In genomic region chr9:19410195-19410503, GRCh38 we compare ENCODE assay signal across 9 cellular contexts. TPM values are rescaled to one million over a fixed set of nuclear protein-coding genes. Genes with fewer than 3 reads are reported as not detected.
A peak's percentile ranks its signal among the peaks of the same experiment; 100 is the strongest.
DNase-seq lines count a peak whose midpoint lies in the region; ATAC-seq and TF ChIP-seq lines count a peak whose summit lies in the region.
"Had no signal": no experiment of that assay in that cellular context is flagged by ENCODE, and none has a peak within 500 bp of the region (broad histone marks: within the 10 kb centered on the region; RNA-seq: fewer than 3 reads in every experiment).

No MANE protein-coding gene starts in this region.

- H3K27me3 ChIP-seq in PC-3 (ENCODE audit: low read length): no peaks in the 10 kb centered on the region
- H3K27me3 ChIP-seq in trophoblast cell (ENCODE audit: insufficient read depth, low read length): no peaks in the 10 kb centered on the region

- H3K4ac ChIP-seq in trophoblast cell (ENCODE audit: low read depth, low read length): no peak overlapping the region

- H4K91ac ChIP-seq in trophoblast cell (ENCODE audit: low read depth, low read length): no peak overlapping the region

- H3K14ac ChIP-seq in trophoblast cell (ENCODE audit: low read length): no peak overlapping the region

- no peak overlapping the region for H2BK12ac ChIP-seq in trophoblast cell (ENCODE audit: low read length)

- H3K9me2 ChIP-seq in PC-3 (replicated peaks; ENCODE audit: low read length): no peaks in the 10 kb centered on the region

- no CpG with 5 or more reads among the region's 2 CpGs for WGBS in trophoblast cell (ENCODE audit: extremely low coverage, insufficient coverage, insufficient read length)

- H4K12ac ChIP-seq in trophoblast cell (ENCODE audit: low read depth, low read length): no peak overlapping the region

- no TSS peak for BruUV-seq in PC-3 (replicated peaks; lab: Mats Ljungman, UMichigan)

- H3K18ac ChIP-seq in trophoblast cell (ENCODE audit: low read length): no peak overlapping the region

- peak overlapping the region; percentile 75 for H3K4me3 ChIP-seq in GM12865 (ENCODE audit: low read depth, low read length)
- H3K4me3 ChIP-seq in PC-3 (ENCODE audit: low read length): peak overlapping the region; percentile 92
- peak overlapping the region; percentile 85 for H3K4me3 ChIP-seq in epithelial cell of proximal tubule (ENCODE audit: low read depth, low read length)
- H3K4me3 ChIP-seq in trophoblast cell (ENCODE audit: low read depth, low read length): no peak overlapping the region

- no peaks in the 10 kb centered on the region for H4K20me1 ChIP-seq in PC-3 (ENCODE audit: low read length)

- no peak overlapping the region for H2AK5ac ChIP-seq in trophoblast cell (ENCODE audit: low read length)

- no peak for TF ChIP-seq CTCF in GM12865 (IDR thresholded peaks at IDR 0.05; ENCODE audit: insufficient read depth, low read depth, low read length, missing control alignments)
- TF ChIP-seq CTCF in PC-3 (conservative IDR thresholded peaks at IDR 0.05; ENCODE audit: low read depth, low read length): no peak
- TF ChIP-seq CTCF in epithelial cell of proximal tubule (conservative IDR thresholded peaks at IDR 0.05; ENCODE audit: low read depth, low read length): no peak

- peak overlapping the region; percentile 79; the same call in 1 of the 2 replicates for H2AFZ ChIP-seq in PC-3 (ENCODE audit: low read length)
- H2AFZ ChIP-seq in trophoblast cell (ENCODE audit: insufficient read depth, low read length, poor library complexity): no peak overlapping the region

- no peaks in the 10 kb centered on the region for H3K36me3 ChIP-seq in PC-3 (ENCODE audit: low read depth, low read length)
- no peaks in the 10 kb centered on the region for H3K36me3 ChIP-seq in trophoblast cell (ENCODE audit: control insufficient read depth in 1 of 2, insufficient read depth in 2 of 2, low read length in 2 of 2)

- H3F3A ChIP-seq in PC-3 (ENCODE audit: low read length, unreplicated experiment): no peaks in the 10 kb centered on the region

- ATAC-seq in PC-3: no peak
- ATAC-seq in GM21717 (IDR thresholded peaks at IDR 0.05; ENCODE audit: unreplicated experiment): no peak

- H3K9ac ChIP-seq in PC-3 (ENCODE audit: low read length): no peak overlapping the region
- no peak overlapping the region for H3K9ac ChIP-seq in trophoblast cell (ENCODE audit: low read length)

- H3K4me1 ChIP-seq in PC-3 (ENCODE audit: insufficient read depth, low read length): peaks cover 24% of the 10 kb centered on the region
- peaks cover 0 to 2% of the 10 kb centered on the region in 2 experiments for H3K4me1 ChIP-seq in trophoblast cell (ENCODE audit: control insufficient read depth in 1 of 2, insufficient read depth in 2 of 2, low read length in 2 of 2)

- no peak overlapping the region for H2BK120ac ChIP-seq in trophoblast cell (ENCODE audit: insufficient read depth, low read length, poor library complexity)

- no peak overlapping the region for H3K23ac ChIP-seq in trophoblast cell (ENCODE audit: low read length)

- DNase-seq in GM12865 (ENCODE audit: low read depth) (no peak), PC-3 (no peak), epithelial cell of proximal tubule (ENCODE audit: low read depth) (no peak), trophoblast cell (no peak), DMS153 (lab: John Stamatoyannopoulos, UW) (no peak), DMS 273 (lab: John Stamatoyannopoulos, UW; ENCODE audit: unreplicated experiment) (no peak), DMS153 treated with DMSO at 0.1 percent for 48 hours (lab: John Stamatoyannopoulos, UW; ENCODE audit: unreplicated experiment) (no peak)
- DNase-seq: aorta had no signal

- H2BK5ac ChIP-seq in trophoblast cell (ENCODE audit: low read depth, low read length, poor library complexity): no peak overlapping the region

- H3K9me3 ChIP-seq in PC-3 (ENCODE audit: low read length): no peaks in the 10 kb centered on the region
- no peaks in the 10 kb centered on the region for H3K9me3 ChIP-seq in trophoblast cell (ENCODE audit: insufficient read depth, low read depth, low read length)

- H4K8ac ChIP-seq in trophoblast cell (ENCODE audit: low read depth, low read length): no peak overlapping the region

- H3K27ac ChIP-seq in PC-3 (ENCODE audit: low read length) (no peak overlapping the region), trophoblast cell (ENCODE audit: low read depth, low read length) (no peak overlapping the region)

- POLR2A ChIA-PET in PC-3 (lab: Charles Lee; ENCODE audit: unreplicated experiment): no interaction called here

- H3K79me1 ChIP-seq in trophoblast cell (ENCODE audit: low read length): peaks cover 7% of the 10 kb centered on the region

- H3K79me2 ChIP-seq in PC-3 (ENCODE audit: low read length): peaks cover 6% of the 10 kb centered on the region; the same call in 1 of the 2 replicates
- H3K79me2 ChIP-seq in trophoblast cell (ENCODE audit: control insufficient read depth, insufficient read depth, low read length, poor library complexity): peaks cover 5% of the 10 kb centered on the region

- intact Hi-C loops in PC-3 (cut with micrococcal nuclease): no loop called here

- H3K4me2 ChIP-seq in PC-3 (ENCODE audit: low read length): peak overlapping the region; percentile 99
- peak overlapping the region; percentile 97 for H3K4me2 ChIP-seq in trophoblast cell (ENCODE audit: low read length)

- CTCF ChIA-PET in PC-3 (lab: Charles Lee): no interaction called here

RNA-seq across cellular contexts. Expression of gene ACER2, which starts 1.3 kb away (rescaled TPM):
- total RNA-seq in PC-3 (2014; rRNA removed) (2.4 and 4.4 TPM in 2 replicates), epithelial cell of proximal tubule (1.3 and 4.1 TPM in 2 replicates)
- 14.6 and 15.6 TPM in 2 replicates for polyA plus RNA-seq in trophoblast cell (2013)

RNA-seq across cellular contexts. Expression of gene RPS6, which starts 30.1 kb away (rescaled TPM):
- total RNA-seq in PC-3 (2014; rRNA removed) (908 and 1,159 TPM in 2 replicates), epithelial cell of proximal tubule (1,511 and 2,208 TPM in 2 replicates)
- polyA plus RNA-seq in trophoblast cell (2013): 1,694 and 1,740 TPM in 2 replicates
